ENCODE assay signal across 20 cellular contexts in genomic region chr17:58315281-58315711, GRCh38. TPM values are rescaled to one million over a fixed set of nuclear protein-coding genes. Genes with fewer than 3 reads are reported as not detected.
A peak's percentile ranks its signal among the peaks of the same experiment; 100 is the strongest.
DNase-seq lines count a peak whose midpoint lies in the region; ATAC-seq and TF ChIP-seq lines count a peak whose summit lies in the region.
"Had no signal": no experiment of that assay in that cellular context is flagged by ENCODE, and none has a peak within 500 bp of the region (broad histone marks: within the 10 kb centered on the region; RNA-seq: fewer than 3 reads in every experiment).

No MANE protein-coding gene starts in this region.

- no peak overlapping the region for H4K5ac ChIP-seq in H9 (ENCODE audit: insufficient read length, low read depth, low read length)

- no peak overlapping the region for H2BK12ac ChIP-seq in H9 (ENCODE audit: insufficient read length, low read depth, low read length)

- no peak for TF ChIP-seq CTCF in H9 (conservative IDR thresholded peaks at IDR 0.05)
- TF ChIP-seq CTCF in spleen (IDR thresholded peaks at IDR 0.05 in 8 of 11, conservative IDR thresholded peaks at IDR 0.05 in 3 of 11), result no peak

- no peak overlapping the region for H2AFZ ChIP-seq in H9 (ENCODE audit: low read length)

- H3K27ac ChIP-seq in H9 (ENCODE audit: insufficient read length, low read depth, low read length) (no peak overlapping the region), spleen (no peak overlapping the region)
- H3K27ac ChIP-seq: breast epithelium, epithelial cell of prostate, foreskin keratinocyte, HL-60 had no signal

- no peak overlapping the region for H2BK5ac ChIP-seq in H9 (ENCODE audit: insufficient read length, low read length)

- H3K4me1 Mint-ChIP-seq in H9, result peaks cover 3 to 12% of the 10 kb centered on the region in 2 experiments; a peak in 3 of 4 replicates
- peaks cover 13% of the 10 kb centered on the region for H3K4me1 Mint-ChIP-seq in central memory CD8-positive, alpha-beta T cell

- H3K9me3 Mint-ChIP-seq in activated naive CD4-positive, alpha-beta T cell treated with anti-CD3 and anti-CD28 coated beads, Interleukin-2, amount 50 U/mL, for 72 hours, result no peaks in the 10 kb centered on the region
- H3K9me3 Mint-ChIP-seq in H9, result no peaks in the 10 kb centered on the region
- H3K9me3 Mint-ChIP-seq in central memory CD8-positive, alpha-beta T cell, result no peaks in the 10 kb centered on the region

- no CpG with 5 or more reads among the region's 6 CpGs for WGBS in H9 (ENCODE audit: extremely low coverage, insufficient read length, low lambda C conversion rate)
- WGBS in spleen, 5 donors, result 92 to 94% (median 93%) methylated on average over 6 of the region's 6 CpGs

- no peak overlapping the region for H4K8ac ChIP-seq in H9 (replicated peaks; ENCODE audit: insufficient read length, low read depth, low read length)

- no peak overlapping the region for H2BK20ac ChIP-seq in H9 (ENCODE audit: low read depth, low read length, poor library complexity, severe bottlenecking)

- no peak overlapping the region for H3K56ac ChIP-seq in H9 (ENCODE audit: insufficient read length, low read depth, low read length)

- no peaks in the 10 kb centered on the region for H3K79me2 ChIP-seq in H9 (ENCODE audit: insufficient read depth, low read length)

- H3T11ph ChIP-seq in H9 (ENCODE audit: low read length), result no peak overlapping the region

- H3K9ac ChIP-seq in H9 (ENCODE audit: extremely low read depth, insufficient read length, low read length), result no peak overlapping the region

- ATAC-seq in activated naive CD4-positive, alpha-beta T cell treated with anti-CD3 and anti-CD28 coated beads, Interleukin-2, amount 50 U/mL, for 72 hours, result no peak
- ATAC-seq in central memory CD8-positive, alpha-beta T cell (replicated peaks; ENCODE audit: extremely low read depth, poor library complexity, severe bottlenecking), result no peak
- no peak for ATAC-seq in GM18505 (IDR thresholded peaks at IDR 0.05; ENCODE audit: unreplicated experiment)
- ATAC-seq: foreskin keratinocyte, mucosa of descending colon had no signal

- no peak overlapping the region for H3K18ac ChIP-seq in H9 (ENCODE audit: insufficient read length, low read depth, low read length)

- no peaks in the 10 kb centered on the region for H3K23me2 ChIP-seq in H9 (ENCODE audit: insufficient read length, low read depth, low read length, poor library complexity, severe bottlenecking)

- H4K20me1 ChIP-seq in H9 (ENCODE audit: control insufficient read depth, insufficient read depth, insufficient read length), result no peaks in the 10 kb centered on the region

- no peak overlapping the region for H3K4me2 ChIP-seq in H9 (ENCODE audit: insufficient read depth, insufficient read length, low read length)

- peaks cover 7% of the 10 kb centered on the region for H3K27me3 Mint-ChIP-seq in H9 (ENCODE audit: low read depth)
- no peaks in the 10 kb centered on the region for H3K27me3 Mint-ChIP-seq in central memory CD8-positive, alpha-beta T cell

- H3K14ac ChIP-seq in H9 (ENCODE audit: insufficient read depth, low read length), result no peak overlapping the region

- intact Hi-C loops in spleen (cut with DNase I; ENCODE audit: low total_unique reads), result loop anchor here (10.0 kb wide), 1 partner anchor 100 kb away; the partner anchor contains the start of gene RNF43

- no peak overlapping the region for H2BK15ac ChIP-seq in H9 (ENCODE audit: low read depth, low read length)

- no peak overlapping the region for H3K4me3 ChIP-seq in spleen
- H3K4me3 ChIP-seq: breast epithelium, HAP-1, mucosa of descending colon had no signal

- H2BK120ac ChIP-seq in H9 (ENCODE audit: low read depth, low read length, poor library complexity, severe bottlenecking), result no peak overlapping the region

- TF ChIP-seq POLR2A in spleen (IDR thresholded peaks at IDR 0.05) (no peak), GM18505 (IDR thresholded peaks at IDR 0.05; ENCODE audit: borderline replicate concordance, extremely low read depth, insufficient read depth, insufficient read length) (no peak)

- H3K4ac ChIP-seq in H9 (ENCODE audit: low read depth, low read length), result no peak overlapping the region

- H2AK5ac ChIP-seq in H9 (ENCODE audit: insufficient read length, low read length), result no peak overlapping the region

- H3K27ac Mint-ChIP-seq in activated naive CD4-positive, alpha-beta T cell treated with anti-CD3 and anti-CD28 coated beads, Interleukin-2, amount 50 U/mL, for 72 hours, result no peak overlapping the region
- H3K27ac Mint-ChIP-seq in H9, result no peak overlapping the region
- peak overlapping the region; percentile 5 for H3K27ac Mint-ChIP-seq in central memory CD8-positive, alpha-beta T cell (ENCODE audit: low read depth)

- H3K4me3 Mint-ChIP-seq in H9, result no peak overlapping the region
- no peak overlapping the region for H3K4me3 Mint-ChIP-seq in central memory CD8-positive, alpha-beta T cell

- H3K9me3 ChIP-seq in H9 (ENCODE audit: control insufficient read depth, low read depth, low read length) (no peaks in the 10 kb centered on the region), spleen (no peaks in the 10 kb centered on the region)
- H3K9me3 ChIP-seq: breast epithelium, HAP-1, mucosa of descending colon had no signal

- H3K36me3 ChIP-seq in spleen, result peaks cover 0 to 22% (median 0%) of the 10 kb centered on the region in 6 donors
- H3K36me3 ChIP-seq: breast epithelium, HAP-1 had no signal

- H3K4me1 ChIP-seq in H9 (ENCODE audit: insufficient read depth, low read length) (no peaks in the 10 kb centered on the region), spleen (peaks cover 0 to 19% (median 10%) of the 10 kb centered on the region in 6 donors)
- H3K4me1 ChIP-seq: breast epithelium, foreskin keratinocyte, HAP-1 had no signal

- DNase-seq in activated naive CD4-positive, alpha-beta T cell treated with anti-CD3 and anti-CD28 coated beads, Interleukin-2, amount 50 U/mL, for 72 hours (ENCODE audit: low spot score in 2 of 2), result peak; percentile 1 to 49
- DNase-seq in activated naive CD4-positive, alpha-beta T cell treated with anti-CD3 and anti-CD28 coated beads, Interleukin-2, amount 50 U/mL, for 16 hours, result no peak
- DNase-seq in H9, result peak; percentile 25
- peak in 1 of 2 donors; percentile 10 for DNase-seq in central memory CD8-positive, alpha-beta T cell (ENCODE audit: low spot score in 2 of 2)
- DNase-seq in spleen, result peak; percentile 38
- DNase-seq in NOMO-1 treated with dmso at 0.1 percent for 144 hours (lab: John Stamatoyannopoulos, UW; ENCODE audit: unreplicated experiment), result no peak
- DNase-seq in NCI-H1092 treated with DMSO at 0.1 percent for 48 hours (lab: John Stamatoyannopoulos, UW), result no peak
- DNase-seq: foreskin keratinocyte; mucosa of descending colon; NCI-H1694; SIG-M5; stimulated activated CD4-positive, alpha-beta T cell treated with anti-CD3 and anti-CD28 coated beads, Interleukin-1b, Interleukin-23, amount 100 ng/mL, for 48 hours had no signal

- H4K91ac ChIP-seq in H9 (ENCODE audit: insufficient read length, low read depth, low read length), result no peak overlapping the region

- no peak overlapping the region for H3K23ac ChIP-seq in H9 (ENCODE audit: insufficient read length, low read depth, low read length)

- H3K36me3 Mint-ChIP-seq in activated naive CD4-positive, alpha-beta T cell treated with anti-CD3 and anti-CD28 coated beads, Interleukin-2, amount 50 U/mL, for 72 hours, result no peaks in the 10 kb centered on the region
- no peaks in the 10 kb centered on the region for H3K36me3 Mint-ChIP-seq in H9 (ENCODE audit: insufficient read depth in 1 of 3, low read depth in 3 of 3)
- peaks cover 37% of the 10 kb centered on the region for H3K36me3 Mint-ChIP-seq in central memory CD8-positive, alpha-beta T cell (ENCODE audit: insufficient read depth)

- H3K79me1 ChIP-seq in H9 (ENCODE audit: insufficient read depth, low read depth, low read length, poor library complexity, severe bottlenecking), result no peaks in the 10 kb centered on the region

- H3K27me3 ChIP-seq in H9 (ENCODE audit: insufficient read depth, low read length) (no peaks in the 10 kb centered on the region), spleen (replicated peaks in 1 of 7) (no peaks in the 10 kb centered on the region)
- H3K27me3 ChIP-seq: breast epithelium had no signal

RNA-seq across cellular contexts. Expression of gene TSPOAP1, which starts 13.3 kb away (rescaled TPM):
- 100 to 1,000 TPM in 1 of 2 donors, 10 to 100 TPM in 1; 19.2 to 123 TPM for total RNA-seq in activated naive CD4-positive, alpha-beta T cell treated with anti-CD3 and anti-CD28 coated beads, Interleukin-2, amount 50 U/mL, for 72 hours
- total RNA-seq in H9 (2021) (17.3 and 19.0 TPM in 2 replicates), spleen (10 to 100 TPM; 14.1 to 31.8 (median 18.5) TPM)
- polyA plus RNA-seq in spleen, result 10 to 100 TPM; 11.5 to 26.5 (median 24.3) TPM
- total RNA-seq: dermis microvascular lymphatic vessel endothelial cell, NCI-H460 had no signal

RNA-seq across cellular contexts. Expression of gene MPO, which starts 34.6 kb away (rescaled TPM):
- total RNA-seq in activated naive CD4-positive, alpha-beta T cell treated with anti-CD3 and anti-CD28 coated beads, Interleukin-2, amount 50 U/mL, for 72 hours, result not detected
- total RNA-seq in H9 (2021), result not detected in 2 replicates
- total RNA-seq in spleen, result 10 to 100 TPM in 5 of 7 donors, 1 to 10 TPM in 2; 5.8 to 75.7 (median 15.2) TPM
- polyA plus RNA-seq in spleen, result 1 to 10 TPM in 2 of 3 donors, under 1 TPM in 1; 0.52 to 2.2 (median 2.0) TPM
- total RNA-seq: dermis microvascular lymphatic vessel endothelial cell; foreskin keratinocyte; NCI-H460; T-helper 2 cell treated with Interferon-gamma antibody and Interleukin-4, amounts not matched to agents 100 ng/mL and 5 ng/mL, for 36 hours had no signal
- polyA plus RNA-seq: foreskin keratinocyte had no signal

RNA-seq across cellular contexts. Expression of gene SUPT4H1, which starts 36.7 kb away (rescaled TPM):
- 100 to 1,000 TPM; 105 to 141 TPM for total RNA-seq in activated naive CD4-positive, alpha-beta T cell treated with anti-CD3 and anti-CD28 coated beads, Interleukin-2, amount 50 U/mL, for 72 hours
- total RNA-seq in H9 (2021), result 107 and 109 TPM in 2 replicates
- total RNA-seq in spleen, result 10 to 100 TPM; 37.8 to 80.5 (median 64.0) TPM
- 100 to 1,000 TPM in 2 of 3 donors, 10 to 100 TPM in 1; 77.0 to 106 (median 104) TPM for polyA plus RNA-seq in spleen

Comparison
In these comparisons a context has a peak if more than half of its experiments do, and no peak if none do; other contexts are left out.
1. DNase-seq: peak in activated naive CD4-positive, alpha-beta T cell treated with anti-CD3 and anti-CD28 coated beads, Interleukin-2, amount 50 U/mL, for 72 hours (2 of 2), H9 (single experiment) and spleen (single experiment); none in activated naive CD4-positive, alpha-beta T cell treated with anti-CD3 and anti-CD28 coated beads, Interleukin-2, amount 50 U/mL, for 16 hours (single experiment), NOMO-1 treated with dmso at 0.1 percent for 144 hours (single experiment) and NCI-H1092 treated with DMSO at 0.1 percent for 48 hours (single experiment).